ENCODE assay signal across 8 cellular contexts in genomic region chr17:75289122-75289831, GRCh38. TPM values are rescaled to one million over a fixed set of nuclear protein-coding genes. Genes with fewer than 3 reads are reported as not detected.
A peak's percentile ranks its signal among the peaks of the same experiment; 100 is the strongest.
DNase-seq lines count a peak whose midpoint lies in the region; ATAC-seq and TF ChIP-seq lines count a peak whose summit lies in the region.

TSS of gene SLC25A19 (minus strand) at chr17:75289433. CDS start at chr17:75286764, 2,669 bp downstream.

- WGBS in prostate gland, result under 1% methylated on average over 63 of the region's 65 CpGs
- WGBS in urinary bladder, result under 1% methylated on average over 65 of the region's 65 CpGs

- peak; percentile 91 for ATAC-seq in HG02885 (IDR thresholded peaks at IDR 0.05; ENCODE audit: poor library complexity, unreplicated experiment)
- peak; percentile 93 for ATAC-seq in T-helper 17 cell

- no peaks in the 10 kb centered on the region for H3K27me3 Mint-ChIP-seq in T-helper 17 cell

- peaks cover 17% of the 10 kb centered on the region for H3K4me1 ChIP-seq in left ventricle myocardium inferior
- H3K4me1 ChIP-seq in prostate gland (replicated peaks), result no peaks in the 10 kb centered on the region
- H3K4me1 ChIP-seq in urinary bladder (ENCODE audit: insufficient read depth), result no peaks in the 10 kb centered on the region

- H3K27ac Mint-ChIP-seq in T-helper 17 cell, result peak within 1 kb of the TSS; percentile 99

- peak within 1 kb of the TSS; percentile 82 for H3K4me3 ChIP-seq in left ventricle myocardium inferior
- peak within 1 kb of the TSS; percentile 66 to 69 for H3K4me3 ChIP-seq in prostate gland
- H3K4me3 ChIP-seq in urinary bladder (ENCODE audit: low read depth, low read length), result peak within 1 kb of the TSS; percentile 52

- DNase-seq in NCI-H1694 treated with DMSO at 0.1 percent for 48 hours (lab: John Stamatoyannopoulos, UW), result peak; percentile 95
- peak; percentile 89 to 94 (median 89) for DNase-seq in T-helper 17 cell
- peak; percentile 74 to 99 (median 97) for DNase-seq in amygdala (lab: John Stamatoyannopoulos, UW)
- DNase-seq in left ventricle myocardium inferior, result peak; percentile 98
- peak; percentile 98 for DNase-seq in prostate gland (ENCODE audit: low spot score)

- intact Hi-C loops in left ventricle myocardium inferior (cut with micrococcal nuclease), result no loop called here
- intact Hi-C loops in prostate gland (cut with DNase I), result no loop called here

- H3K36me3 ChIP-seq in left ventricle myocardium inferior (peaks cover 17% of the 10 kb centered on the region), prostate gland (no peaks in the 10 kb centered on the region), urinary bladder (ENCODE audit: insufficient read depth) (no peaks in the 10 kb centered on the region)

- TF ChIP-seq CTCF in left ventricle myocardium inferior (IDR thresholded peaks at IDR 0.05; ENCODE audit: borderline replicate concordance) (peak; percentile 36), prostate gland (IDR thresholded peaks at IDR 0.05) (peak in 1 of 4 experiments; percentile 13)

- TF ChIP-seq POLR2A in GM15510 (IDR thresholded peaks at IDR 0.05; ENCODE audit: borderline replicate concordance, extremely low read depth, insufficient read length) (peak; percentile 95), prostate gland (IDR thresholded peaks at IDR 0.05) (peak; percentile 98)

- H3K9me3 ChIP-seq in T-helper 17 cell (ENCODE audit: control insufficient read depth, low read length, poor library complexity, severe bottlenecking) (no peaks in the 10 kb centered on the region), left ventricle myocardium inferior (replicated peaks) (no peaks in the 10 kb centered on the region), prostate gland (no peaks in the 10 kb centered on the region)

- H3K27ac ChIP-seq in left ventricle myocardium inferior (replicated peaks), result peak within 1 kb of the TSS; percentile 95
- H3K27ac ChIP-seq in prostate gland, result peak within 1 kb of the TSS; percentile 84 to 88
- H3K27ac ChIP-seq in urinary bladder (ENCODE audit: low read depth), result peak within 1 kb of the TSS; percentile 89

- H3K27me3 ChIP-seq in left ventricle myocardium inferior (ENCODE audit: low read depth) (no peaks in the 10 kb centered on the region), prostate gland (replicated peaks; ENCODE audit: insufficient read depth) (no peaks in the 10 kb centered on the region)

- H3K4me1 Mint-ChIP-seq in T-helper 17 cell, result peaks cover 12% of the 10 kb centered on the region

- peaks cover 2% of the 10 kb centered on the region for H3K36me3 Mint-ChIP-seq in T-helper 17 cell (ENCODE audit: low read depth)

- H3K4me3 Mint-ChIP-seq in T-helper 17 cell, result peak within 1 kb of the TSS; percentile 99

RNA-seq across cellular contexts. Expression of gene SLC25A19, which starts in this region (rescaled TPM):
- total RNA-seq in T-helper 17 cell (10 to 100 TPM; 13.7 to 15.1 TPM), left ventricle myocardium inferior (16.0 TPM), prostate gland (10 to 100 TPM in 1 of 2 donors, 1 to 10 TPM in 1; 5.2 to 15.2 TPM), urinary bladder (5.2 TPM)
- 10.1 TPM for polyA plus RNA-seq in urinary bladder

Comparison
In these comparisons a context has a peak if more than half of its experiments do, and no peak if none do; other contexts are left out.
1. Peak in every context shown above with its lines: DNase-seq, ATAC-seq, H3K4me3 ChIP-seq and H3K27ac ChIP-seq.